ENCODE assay signal across 1 cellular context in genomic region chr19:38497907-38498306, GRCh38.
TF ChIP-seq lines count a peak whose summit lies in the region.

No MANE protein-coding gene starts in this region.

TF ChIP-seq in A549, 52 proteins besides CTCF, POLR2A, EP300 and RAD21 (continued from another document):
- TF ChIP-seq, protein P1, sequence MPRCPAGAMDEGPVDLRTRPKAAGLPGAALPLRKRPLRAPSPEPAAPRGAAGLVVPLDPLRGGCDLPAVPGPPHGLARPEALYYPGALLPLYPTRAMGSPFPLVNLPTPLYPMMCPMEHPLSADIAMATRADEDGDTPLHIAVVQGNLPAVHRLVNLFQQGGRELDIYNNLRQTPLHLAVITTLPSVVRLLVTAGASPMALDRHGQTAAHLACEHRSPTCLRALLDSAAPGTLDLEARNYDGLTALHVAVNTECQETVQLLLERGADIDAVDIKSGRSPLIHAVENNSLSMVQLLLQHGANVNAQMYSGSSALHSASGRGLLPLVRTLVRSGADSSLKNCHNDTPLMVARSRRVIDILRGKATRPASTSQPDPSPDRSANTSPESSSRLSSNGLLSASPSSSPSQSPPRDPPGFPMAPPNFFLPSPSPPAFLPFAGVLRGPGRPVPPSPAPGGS (IDR thresholded peaks at IDR 0.05) = no peak
- TF ChIP-seq, protein P2, sequence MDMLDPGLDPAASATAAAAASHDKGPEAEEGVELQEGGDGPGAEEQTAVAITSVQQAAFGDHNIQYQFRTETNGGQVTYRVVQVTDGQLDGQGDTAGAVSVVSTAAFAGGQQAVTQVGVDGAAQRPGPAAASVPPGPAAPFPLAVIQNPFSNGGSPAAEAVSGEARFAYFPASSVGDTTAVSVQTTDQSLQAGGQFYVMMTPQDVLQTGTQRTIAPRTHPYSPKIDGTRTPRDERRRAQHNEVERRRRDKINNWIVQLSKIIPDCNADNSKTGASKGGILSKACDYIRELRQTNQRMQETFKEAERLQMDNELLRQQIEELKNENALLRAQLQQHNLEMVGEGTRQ (IDR thresholded peaks at IDR 0.05) = no peak
- TF ChIP-seq KDM5A (IDR thresholded peaks at IDR 0.05) = no peak
- no peak for TF ChIP-seq EHMT2 (IDR thresholded peaks at IDR 0.05; ENCODE audit: low read depth)
- no peak for TF ChIP-seq TP53 (CRISPR knock-in tag; IDR thresholded peaks at IDR 0.05)
- TF ChIP-seq MAZ (IDR thresholded peaks at IDR 0.05; ENCODE audit: borderline replicate concordance, low read depth, low read length) = no peak
- TF ChIP-seq CHD4 (IDR thresholded peaks at IDR 0.05; ENCODE audit: borderline replicate concordance) = no peak
- TF ChIP-seq HOXB13 (CRISPR knock-in tag; IDR thresholded peaks at IDR 0.05; ENCODE audit: low read depth) = no peak
- no peak for TF ChIP-seq GATA3 (IDR thresholded peaks at IDR 0.05; ENCODE audit: borderline replicate concordance)
- TF ChIP-seq FOSL2 (IDR thresholded peaks at IDR 0.05) = no peak
- TF ChIP-seq FOSL2 (CRISPR knock-in tag; IDR thresholded peaks at IDR 0.05) = no peak
- no peak for TF ChIP-seq ELK1 (IDR thresholded peaks at IDR 0.05; ENCODE audit: low read depth, low read length)
- no peak for TF ChIP-seq CBX8 (IDR thresholded peaks at IDR 0.05)
- no peak for TF ChIP-seq TFCP2L1 (CRISPR knock-in tag; IDR thresholded peaks at IDR 0.05)
- TF ChIP-seq ZSCAN20 (CRISPR knock-in tag; IDR thresholded peaks at IDR 0.05) = no peak
- TF ChIP-seq RNF2 (IDR thresholded peaks at IDR 0.05; ENCODE audit: borderline replicate concordance, low read depth) = no peak
